In the genomic region with DNA sequence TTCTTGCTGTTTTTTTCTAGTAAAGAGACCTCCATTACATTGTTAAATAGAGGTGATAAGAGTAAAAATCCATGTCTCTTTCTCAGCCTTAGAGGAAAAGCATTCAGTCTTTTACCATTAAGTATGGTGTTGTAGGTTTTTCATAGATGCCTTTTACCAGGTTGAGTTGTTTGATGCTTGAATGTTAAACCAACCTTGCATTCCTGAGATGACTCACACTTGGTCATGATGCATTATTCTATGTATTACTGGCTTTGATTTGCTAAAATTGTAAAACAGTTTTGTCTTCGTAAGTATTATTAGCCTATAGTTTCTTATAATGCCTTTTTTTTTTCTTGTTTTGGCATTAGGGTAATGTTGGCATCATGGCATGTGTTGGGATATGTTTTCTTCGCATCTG, we compare ENCODE assay signal across 1 cellular context.
A peak's percentile ranks its signal among the peaks of the same experiment; 100 is the strongest.
TF ChIP-seq lines count a peak whose summit lies in the region.

No MANE protein-coding gene starts in this region.

TF ChIP-seq in SK-N-SH, 30 proteins besides CTCF, POLR2A, EP300 and RAD21 (continued from another document):
- TF ChIP-seq, protein P1, sequence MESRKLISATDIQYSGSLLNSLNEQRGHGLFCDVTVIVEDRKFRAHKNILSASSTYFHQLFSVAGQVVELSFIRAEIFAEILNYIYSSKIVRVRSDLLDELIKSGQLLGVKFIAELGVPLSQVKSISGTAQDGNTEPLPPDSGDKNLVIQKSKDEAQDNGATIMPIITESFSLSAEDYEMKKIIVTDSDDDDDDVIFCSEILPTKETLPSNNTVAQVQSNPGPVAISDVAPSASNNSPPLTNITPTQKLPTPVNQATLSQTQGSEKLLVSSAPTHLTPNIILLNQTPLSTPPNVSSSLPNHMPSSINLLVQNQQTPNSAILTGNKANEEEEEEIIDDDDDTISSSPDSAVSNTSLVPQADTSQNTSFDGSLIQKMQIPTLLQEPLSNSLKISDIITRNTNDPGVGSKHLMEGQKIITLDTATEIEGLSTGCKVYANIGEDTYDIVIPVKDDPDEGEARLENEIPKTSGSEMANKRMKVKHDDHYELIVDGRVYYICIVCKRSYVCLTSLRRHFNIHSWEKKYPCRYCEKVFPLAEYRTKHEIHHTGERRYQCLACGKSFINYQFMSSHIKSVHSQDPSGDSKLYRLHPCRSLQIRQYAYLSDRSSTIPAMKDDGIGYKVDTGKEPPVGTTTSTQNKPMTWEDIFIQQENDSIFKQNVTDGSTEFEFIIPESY (IDR thresholded peaks at IDR 0.05; ENCODE audit: borderline replicate concordance, low read depth): no peak
- peak; percentile 41; the same call in 1 of the 2 replicates for TF ChIP-seq FOSL2 (IDR thresholded peaks at IDR 0.05; ENCODE audit: borderline replicate concordance, low read depth)
